In genomic region chr4:19319607-19320006, GRCh38 we compare ENCODE assay signal across 21 cellular contexts.
A peak's percentile ranks its signal among the peaks of the same experiment; 100 is the strongest.
DNase-seq lines count a peak whose midpoint lies in the region; ATAC-seq, FAIRE-seq and TF ChIP-seq lines count a peak whose summit lies in the region.
"Had no signal": no experiment of that assay in that cellular context is flagged by ENCODE, and none has a peak within 500 bp of the region (broad histone marks: within the 10 kb centered on the region; RNA-seq: fewer than 3 reads in every experiment).

No MANE protein-coding gene starts in this region.

- no peaks in the 10 kb centered on the region for H4K20me1 ChIP-seq in H1 (replicated peaks in 1 of 2; ENCODE audit: control insufficient read depth in 1 of 2, insufficient read depth in 2 of 2, low read length in 2 of 2)
- H4K20me1 ChIP-seq: BLaER1 treated with 17β-estradiol and CSF1 and Interleukin-3, amounts not matched to agents 10 nM and 100 nM had no signal

- H3K23ac ChIP-seq in H1 (ENCODE audit: insufficient read length): no peak overlapping the region

- H3K36me3 Mint-ChIP-seq in activated CD8-positive, alpha-beta T cell treated with anti-CD3 and anti-CD28 coated beads for 36 hours (ENCODE audit: low read depth): no peaks in the 10 kb centered on the region
- H3K36me3 Mint-ChIP-seq: CD8-positive, alpha-beta T cell had no signal

- TF ChIP-seq EP300 in H1 (IDR thresholded peaks at IDR 0.05; ENCODE audit: borderline replicate concordance in 1 of 2, low read depth in 2 of 2, low read length in 2 of 2): no peak

- no peaks in the 10 kb centered on the region for H3K79me2 ChIP-seq in H1 (ENCODE audit: control insufficient read depth in 1 of 2, insufficient read depth in 2 of 2, low read length in 2 of 2)

- H4K5ac ChIP-seq in H1 (ENCODE audit: insufficient read length, low read depth, low read length): no peak overlapping the region

- H3K4me1 ChIP-seq in H1 (replicated peaks in 1 of 4; ENCODE audit: control insufficient read depth in 3 of 4, insufficient read depth in 4 of 4, low read length in 3 of 4): peaks cover 2 to 5% (median 3%) of the 10 kb centered on the region in 4 experiments; a peak in 3 of 7 replicates
- no peaks in the 10 kb centered on the region for H3K4me1 ChIP-seq in spleen
- H3K4me1 ChIP-seq: A549; BLaER1 treated with 17β-estradiol and CSF1 and Interleukin-3, amounts not matched to agents 10 nM and 100 nM; Peyer's patch; SJSA1 had no signal

- DNase-seq in ELF-1 (ENCODE audit: low read depth, low spot score) (peak; percentile 1), NCI-H146 treated with DMSO at 0.1 percent for 48 hours (lab: John Stamatoyannopoulos, UW; ENCODE audit: unreplicated experiment) (peak; percentile 78), NCI-H69 (lab: John Stamatoyannopoulos, UW) (peak; percentile 91), H1 (ENCODE audit: low read depth in 1 of 2, low spot score in 2 of 2) (no peak), AG08396 (ENCODE audit: low spot score) (no peak), spleen (no peak)
- DNase-seq in activated CD8-positive, alpha-beta memory T cell treated with anti-CD3 and anti-CD28 coated beads for 24 hours: no peak
- no peak for DNase-seq in activated CD8-positive, alpha-beta T cell treated with anti-CD3 and anti-CD28 coated beads for 36 hours
- DNase-seq: CD8-positive, alpha-beta T cell; KBM-7; NCI-H1436; NCI-H2171; Peyer's patch had no signal

- no peak overlapping the region for H3K4ac ChIP-seq in H1 (replicated peaks; ENCODE audit: insufficient read length, low read depth, low read length)

- H3K4me3 ChIP-seq in H1 (ENCODE audit: extremely low read depth in 1 of 4, insufficient read depth in 2 of 4, low read depth in 3 of 4, low read length in 4 of 4) (no peak overlapping the region), spleen (no peak overlapping the region)
- H3K4me3 ChIP-seq: A549; BLaER1 treated with 17β-estradiol and CSF1 and Interleukin-3, amounts not matched to agents 10 nM and 100 nM; Peyer's patch; SJSA1 had no signal

- 0 out of 4 replicates have a peak overlapping the region, but pooled peaks of 1 of the 2 experiments have one; percentile 2 for H3K4me2 ChIP-seq in H1 (ENCODE audit: insufficient read depth in 1 of 2, low read depth in 2 of 2, low read length in 2 of 2)
- H3K4me2 ChIP-seq: A549; BLaER1 treated with 17β-estradiol and CSF1 and Interleukin-3, amounts not matched to agents 10 nM and 100 nM had no signal

- no peak for TF ChIP-seq RAD21 in H1 (IDR thresholded peaks at IDR 0.05 in 1 of 2, conservative IDR thresholded peaks at IDR 0.05 in 1 of 2; ENCODE audit: low read depth in 2 of 2, low read length in 2 of 2)

- H3K14ac ChIP-seq in H1 (ENCODE audit: insufficient read length): no peak overlapping the region

- TF ChIP-seq POLR2A in H1 (IDR thresholded peaks at IDR 0.05; ENCODE audit: control extremely low read depth in 1 of 2, low read depth in 2 of 2, low read length in 2 of 2) (no peak), spleen (IDR thresholded peaks at IDR 0.05) (no peak)

- H3K9me3 Mint-ChIP-seq in activated CD8-positive, alpha-beta T cell treated with anti-CD3 and anti-CD28 coated beads for 36 hours: peaks cover 5% of the 10 kb centered on the region
- H3K9me3 Mint-ChIP-seq: T-helper 1 cell treated with Interleukin-12 subunit alpha and Interleukin-12 subunit beta and Interleukin-4 antibody, amounts not matched to agents 30 μg/mL and 1 μg/mL, for 36 hours had no signal

- H3K4me1 Mint-ChIP-seq in activated CD8-positive, alpha-beta T cell treated with anti-CD3 and anti-CD28 coated beads for 36 hours (ENCODE audit: low read depth): no peaks in the 10 kb centered on the region

- TF ChIP-seq CTCF in H1 (IDR thresholded peaks at IDR 0.05; ENCODE audit: control extremely low read depth in 1 of 3, insufficient read depth in 1 of 3, low read depth in 1 of 3, low read length in 3 of 3): no peak
- no peak for TF ChIP-seq CTCF in spleen (IDR thresholded peaks at IDR 0.05 in 8 of 11, conservative IDR thresholded peaks at IDR 0.05 in 3 of 11)
- no peak for TF ChIP-seq CTCF in activated CD8-positive, alpha-beta T cell treated with anti-CD3 and anti-CD28 coated beads for 36 hours (IDR thresholded peaks at IDR 0.05)

- H3K27ac ChIP-seq in H1 (ENCODE audit: low read depth, low read length) (no peak overlapping the region), spleen (no peak overlapping the region)
- H3K27ac ChIP-seq: A549; BLaER1 treated with 17β-estradiol and CSF1 and Interleukin-3, amounts not matched to agents 10 nM and 100 nM; Peyer's patch; SJSA1 had no signal

- intact Hi-C loops in spleen (cut with DNase I; ENCODE audit: low total_unique reads): no loop called here
- intact Hi-C loops in activated CD8-positive, alpha-beta T cell treated with anti-CD3 and anti-CD28 coated beads for 36 hours (cut with micrococcal nuclease): no loop called here

- peak; percentile 32 for FAIRE-seq in H1 (lab: Jason Lieb, UNC)
- FAIRE-seq: A549, D721Med, GM12892, GM18507, HepG2 had no signal

- 88% methylated on average over 1 of the region's 1 CpG; no CpG with 5 or more reads in 1 of the 2 experiments for WGBS in H1 (ENCODE audit: extremely low coverage in 1 of 2, insufficient coverage in 1 of 2, insufficient read length in 1 of 2, insufficient replicate concordance in 2 of 2, low coverage in 1 of 2, low lambda C conversion rate in 2 of 2, missing lambda C conversion rate in 1 of 2), 2 experiments
- 79 to 90% (median 85%) methylated on average over 1 of the region's 1 CpG for WGBS in spleen, 5 donors

- H3K23me2 ChIP-seq in H1 (ENCODE audit: low read depth, low read length): no peaks in the 10 kb centered on the region

- no peak overlapping the region for H2BK120ac ChIP-seq in H1 (replicated peaks; ENCODE audit: low read depth, low read length)

- H2BK12ac ChIP-seq in H1 (ENCODE audit: low read depth, low read length): no peak overlapping the region

- H4K8ac ChIP-seq in H1 (ENCODE audit: extremely low read depth, insufficient read depth, low read length): no peak overlapping the region

- H3K56ac ChIP-seq in H1 (replicated peaks; ENCODE audit: insufficient read length, low read depth, low read length): no peak overlapping the region

- H4K91ac ChIP-seq in H1 (replicated peaks; ENCODE audit: insufficient read length, low read length): no peak overlapping the region

- H3K9me3 ChIP-seq in H1 (ENCODE audit: insufficient read depth in 2 of 2, low read depth in 1 of 2, low read length in 1 of 2): no peaks in the 10 kb centered on the region
- peaks cover 0 to 6% (median 0%) of the 10 kb centered on the region in 8 donors for H3K9me3 ChIP-seq in spleen
- H3K9me3 ChIP-seq: A549; BLaER1 treated with 17β-estradiol and CSF1 and Interleukin-3, amounts not matched to agents 10 nM and 100 nM; Peyer's patch had no signal

- no peaks in the 10 kb centered on the region for H3K36me3 ChIP-seq in H1 (ENCODE audit: control insufficient read depth in 2 of 4, insufficient read depth in 4 of 4, low read length in 3 of 4)
- no peaks in the 10 kb centered on the region for H3K36me3 ChIP-seq in spleen
- H3K36me3 ChIP-seq: BLaER1 treated with 17β-estradiol and CSF1 and Interleukin-3, amounts not matched to agents 10 nM and 100 nM; Peyer's patch; SJSA1 had no signal

- H3K4me3 Mint-ChIP-seq in activated CD8-positive, alpha-beta T cell treated with anti-CD3 and anti-CD28 coated beads for 36 hours: no peak overlapping the region
- H3K4me3 Mint-ChIP-seq: CD8-positive, alpha-beta T cell; T-helper 1 cell treated with Interleukin-12 subunit alpha and Interleukin-12 subunit beta and Interleukin-4 antibody, amounts not matched to agents 30 μg/mL and 1 μg/mL, for 36 hours had no signal

- H2AK5ac ChIP-seq in H1 (ENCODE audit: low read depth, low read length): no peak overlapping the region

- no peak overlapping the region for H2BK5ac ChIP-seq in H1 (ENCODE audit: low read depth, low read length)

- CTCF ChIA-PET in H1 (lab: Charles Lee; ENCODE audit: partially characterized antibody): no interaction called here
- CTCF ChIA-PET in activated CD8-positive, alpha-beta T cell treated with anti-CD3 and anti-CD28 coated beads for 36 hours (lab: Charles Lee): interaction anchor here (1.3 kb wide), 1 partner anchor 11 kb away, joined by 3 read pairs; no protein-coding TSS in a partner anchor

- POLR2A ChIA-PET in H1 (lab: Charles Lee; ENCODE audit: partially characterized antibody): no interaction called here
- POLR2A ChIA-PET in activated CD8-positive, alpha-beta T cell treated with anti-CD3 and anti-CD28 coated beads for 36 hours (lab: Charles Lee): no interaction called here

- no peak overlapping the region for H2BK15ac ChIP-seq in H1 (ENCODE audit: low read length)

- H3K18ac ChIP-seq in H1 (ENCODE audit: extremely low read depth, low read length): no peak overlapping the region

- no peak overlapping the region for H2BK20ac ChIP-seq in H1 (ENCODE audit: low read length)

- H3K79me1 ChIP-seq in H1 (ENCODE audit: low read depth, low read length): no peaks in the 10 kb centered on the region

- H2AFZ ChIP-seq in H1 (ENCODE audit: low read length): no peak overlapping the region

- no peak for ATAC-seq in activated CD8-positive, alpha-beta T cell treated with anti-CD3 and anti-CD28 coated beads for 36 hours
- ATAC-seq: A549; CD8-positive, alpha-beta T cell; HepG2 had no signal

- H3K9ac ChIP-seq in H1 (replicated peaks in 1 of 4; ENCODE audit: extremely low read depth in 1 of 4, low read depth in 3 of 4, low read length in 3 of 4): no peak overlapping the region
- H3K9ac ChIP-seq: BLaER1 treated with 17β-estradiol and CSF1 and Interleukin-3, amounts not matched to agents 10 nM and 100 nM had no signal

- H3K27me3 ChIP-seq in H1 (replicated peaks in 1 of 4; ENCODE audit: control insufficient read depth in 3 of 4, extremely low read depth in 1 of 4, insufficient read depth in 3 of 4, low read length in 3 of 4): peaks cover 0 to 2% (median under 1%) of the 10 kb centered on the region in 4 experiments; a peak in 1 of 7 replicates
- no peaks in the 10 kb centered on the region for H3K27me3 ChIP-seq in spleen (replicated peaks in 1 of 7)
- H3K27me3 ChIP-seq: BLaER1 treated with 17β-estradiol and CSF1 and Interleukin-3, amounts not matched to agents 10 nM and 100 nM; Peyer's patch; SJSA1 had no signal

- no peaks in the 10 kb centered on the region for H3K27me3 Mint-ChIP-seq in activated CD8-positive, alpha-beta T cell treated with anti-CD3 and anti-CD28 coated beads for 36 hours

- H3K27ac Mint-ChIP-seq in activated CD8-positive, alpha-beta T cell treated with anti-CD3 and anti-CD28 coated beads for 36 hours: no peak overlapping the region
- H3K27ac Mint-ChIP-seq: CD8-positive, alpha-beta T cell; T-helper 1 cell treated with Interleukin-12 subunit alpha and Interleukin-12 subunit beta and Interleukin-4 antibody, amounts not matched to agents 30 μg/mL and 1 μg/mL, for 36 hours had no signal

TF ChIP-seq in H1, 55 proteins besides CTCF, POLR2A, EP300 and RAD21 (continues in another document):
- no peak for TF ChIP-seq YY1 (IDR thresholded peaks at IDR 0.05; ENCODE audit: low read depth, low read length)
- TF ChIP-seq TAF1 (IDR thresholded peaks at IDR 0.05; ENCODE audit: low read depth, low read length): no peak
- no peak for TF ChIP-seq SP4 (IDR thresholded peaks at IDR 0.05; ENCODE audit: low read length)
- TF ChIP-seq HDAC6 (IDR thresholded peaks at IDR 0.05; ENCODE audit: low read depth, low read length): no peak

Comparison
In these comparisons a context has a peak if more than half of its experiments do, and no peak if none do; other contexts are left out.
1. DNase-seq: peak in ELF-1 (single experiment), NCI-H146 treated with DMSO at 0.1 percent for 48 hours (single experiment) and NCI-H69 (single experiment); none in H1 (0 of 2), activated CD8-positive, alpha-beta memory T cell treated with anti-CD3 and anti-CD28 coated beads for 24 hours (single experiment), AG08396 (single experiment), spleen (single experiment) and activated CD8-positive, alpha-beta T cell treated with anti-CD3 and anti-CD28 coated beads for 36 hours (single experiment).